16 cellular contexts compared by ENCODE assay signal in the genomic region with DNA sequence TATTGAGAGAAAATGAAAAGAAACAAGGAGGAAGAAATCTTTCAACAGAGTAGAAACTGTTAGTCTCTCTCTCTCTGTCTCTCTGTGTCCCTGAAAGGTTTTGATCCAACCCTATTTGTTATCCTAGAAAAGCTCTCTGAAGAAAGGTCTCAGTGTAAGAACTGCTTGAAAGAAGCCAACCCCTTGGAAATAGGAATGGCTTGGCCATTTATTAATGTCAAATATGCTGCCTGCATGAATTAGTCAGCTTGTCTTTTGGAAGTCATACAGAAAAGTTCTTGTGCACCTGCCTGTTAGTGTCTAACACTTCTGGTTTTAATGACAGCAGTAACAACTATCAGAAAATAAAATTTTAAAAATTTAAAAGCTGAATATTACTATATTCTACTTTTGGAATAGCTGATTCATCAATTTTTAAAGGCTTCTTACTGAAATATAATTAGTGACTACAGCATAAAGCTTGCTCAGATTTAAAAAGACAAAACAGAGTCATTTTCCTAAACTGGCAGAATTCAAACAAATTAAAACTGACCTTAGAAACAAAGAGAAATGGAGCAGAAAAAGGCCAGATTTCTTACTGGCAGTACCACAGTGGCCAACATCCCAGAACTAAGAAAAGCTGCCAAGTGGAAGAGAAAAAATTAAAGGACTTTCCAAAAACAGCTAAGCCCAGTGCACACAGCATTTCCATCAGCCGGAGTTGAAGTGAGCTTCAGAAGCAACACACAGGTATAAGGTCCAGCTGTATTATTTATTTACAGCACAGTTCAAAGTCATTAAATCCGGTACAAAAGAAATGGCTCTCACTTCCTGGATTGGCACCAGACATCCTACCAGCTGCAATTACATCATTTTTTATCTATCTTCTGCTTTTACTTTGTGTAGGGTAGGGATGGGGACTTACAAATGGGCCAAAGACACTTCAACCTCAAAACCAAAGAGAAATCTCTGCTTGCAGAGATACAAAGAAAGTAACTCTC.
DNase-seq lines count a peak whose midpoint lies in the region; FAIRE-seq and TF ChIP-seq lines count a peak whose summit lies in the region.
"Had no signal": no experiment of that assay in that cellular context is flagged by ENCODE, and none has a peak within 500 bp of the region (broad histone marks: within the 10 kb centered on the region; RNA-seq: fewer than 3 reads in every experiment).

No MANE protein-coding gene starts in this region.

- no peaks in the 10 kb centered on the region for H3K9me3 ChIP-seq in mammary epithelial cell (replicated peaks; ENCODE audit: insufficient read depth, low read length)
- no peaks in the 10 kb centered on the region for H3K9me3 ChIP-seq in tibial artery
- H3K9me3 ChIP-seq: MG63, tibial nerve had no signal

- FAIRE-seq in frontal cortex (lab: Jason Lieb, UNC): peak; percentile 15
- FAIRE-seq: D721Med had no signal

- H3K4me1 ChIP-seq in mammary epithelial cell (ENCODE audit: insufficient read depth, low read length) (peaks cover 4% of the 10 kb centered on the region), tibial artery (peaks cover 0 to 27% (median 8%) of the 10 kb centered on the region in 4 donors)

- peak overlapping the region; percentile 4 for H3K27ac Mint-ChIP-seq in MCF 10A (ENCODE audit: low read depth, unreplicated experiment)
- H3K27ac Mint-ChIP-seq: WTC11 had no signal

- H3K4me1 Mint-ChIP-seq in MCF 10A (ENCODE audit: insufficient read depth, unreplicated experiment): peaks cover 3% of the 10 kb centered on the region
- H3K4me1 Mint-ChIP-seq: central memory CD8-positive, alpha-beta T cell; WTC11 had no signal

- CTCF ChIA-PET in MCF 10A (lab: Yijun Ruan, JAX): interaction anchor here (0.7 kb wide), 2 partner anchors 414 to 997 kb away, joined by 3 read pairs; no protein-coding TSS in a partner anchor
- CTCF ChIA-PET in mammary epithelial cell (lab: Charles Lee; ENCODE audit: low non-redundant PET): no interaction called here

- no TSS peak for BruUV-seq in MCF 10A (replicated peaks; lab: Mats Ljungman, UMichigan)
- no TSS peak for BruUV-seq in mammary epithelial cell (replicated peaks; lab: Mats Ljungman, UMichigan)

- no peaks in the 10 kb centered on the region for H4K20me1 ChIP-seq in mammary epithelial cell (ENCODE audit: insufficient read depth, low read length)

- WGBS in mammary epithelial cell (ENCODE audit: low coverage, missing lambda C conversion rate): 68% methylated on average over 2 of the region's 2 CpGs

- H3K36me3 ChIP-seq in mammary epithelial cell (ENCODE audit: insufficient read depth, low read length) (no peaks in the 10 kb centered on the region), tibial artery (no peaks in the 10 kb centered on the region)
- H3K36me3 ChIP-seq: MG63 had no signal

- no peaks in the 10 kb centered on the region for H3K27me3 ChIP-seq in mammary epithelial cell (ENCODE audit: insufficient read depth, low read length)
- no peaks in the 10 kb centered on the region for H3K27me3 ChIP-seq in tibial artery
- H3K27me3 ChIP-seq: MG63, tibial nerve had no signal

- H3K9me3 Mint-ChIP-seq in MCF 10A (ENCODE audit: unreplicated experiment): no peaks in the 10 kb centered on the region
- H3K9me3 Mint-ChIP-seq: central memory CD8-positive, alpha-beta T cell; WTC11 had no signal

- DNase-seq in MCF 10A (ENCODE audit: unreplicated experiment): no peak
- DNase-seq in mammary epithelial cell: no peak
- peak; percentile 12 to 36 for DNase-seq in NOMO-1 (lab: John Stamatoyannopoulos, UW; ENCODE audit: unreplicated experiment in 2 of 2)
- DNase-seq in frontal cortex (ENCODE audit: low spot score in 2 of 2): no peak
- no peak for DNase-seq in tibial artery
- DNase-seq in SIG-M5 (lab: John Stamatoyannopoulos, UW): no peak
- no peak for DNase-seq in GOT3 (lab: John Stamatoyannopoulos, UW)
- DNase-seq in A172 (ENCODE audit: low spot score): no peak
- DNase-seq: ACHN; activated naive CD4-positive, alpha-beta T cell treated with anti-CD3 and anti-CD28 coated beads, Interleukin-2, amount 50 U/mL, for 16 hours; erythroblast; MG63 had no signal

- in situ Hi-C loops in mammary epithelial cell (cut with MboI; ENCODE audit: low sequenced_read_pairs in 2 of 2): no loop called here

- H3K4me3 Mint-ChIP-seq in MCF 10A (ENCODE audit: unreplicated experiment): no peak overlapping the region
- H3K4me3 Mint-ChIP-seq: central memory CD8-positive, alpha-beta T cell; WTC11 had no signal

- dilution Hi-C loops in mammary epithelial cell (cut with HindIII; ENCODE audit: low sequenced_read_pairs): no loop called here

- no peak overlapping the region for H3K4me3 ChIP-seq in mammary epithelial cell (replicated peaks in 1 of 3; ENCODE audit: insufficient read depth in 1 of 3, low read depth in 2 of 3, low read length in 3 of 3)
- H3K4me3 ChIP-seq in tibial artery: no peak overlapping the region
- H3K4me3 ChIP-seq: MG63, tibial nerve had no signal

- no peak overlapping the region for H2AFZ ChIP-seq in mammary epithelial cell (ENCODE audit: low read depth, low read length)

- no peaks in the 10 kb centered on the region for H3K79me2 ChIP-seq in mammary epithelial cell (ENCODE audit: insufficient read depth, low read length)

- intact Hi-C loops in MCF 10A (cut with micrococcal nuclease) (no loop called here), mammary epithelial cell (cut with micrococcal nuclease) (no loop called here), tibial artery (cut with DNase I; ENCODE audit: low total_unique reads) (no loop called here)

- H3K27ac ChIP-seq in mammary epithelial cell (ENCODE audit: insufficient read depth, low read depth, low read length) (no peak overlapping the region), tibial artery (peak overlapping the region; percentile 31 to 41)

- H3K36me3 Mint-ChIP-seq in MCF 10A (ENCODE audit: insufficient read depth, unreplicated experiment): no peaks in the 10 kb centered on the region

- POLR2A ChIA-PET in MCF 10A (lab: Yijun Ruan, JAX): interaction anchor here (1.2 kb wide), 1 partner anchor 76 kb away, joined by 3 read pairs; the partner anchor contains the start of gene PRCP

- no peak overlapping the region for H3K9ac ChIP-seq in mammary epithelial cell (ENCODE audit: insufficient read depth, low read length)

- TF ChIP-seq CTCF in MCF 10A (IDR thresholded peaks at IDR 0.05; ENCODE audit: unreplicated experiment) (no peak), mammary epithelial cell (conservative IDR thresholded peaks at IDR 0.05 in 1 of 2, IDR thresholded peaks at IDR 0.05 in 1 of 2; ENCODE audit: extremely low read depth in 1 of 2, insufficient read depth in 1 of 2, low read depth in 1 of 2, low read length in 2 of 2) (no peak), tibial artery (IDR thresholded peaks at IDR 0.05) (no peak)

- no peaks in the 10 kb centered on the region for H3K27me3 Mint-ChIP-seq in MCF 10A (ENCODE audit: insufficient read depth, unreplicated experiment)
- H3K27me3 Mint-ChIP-seq: central memory CD8-positive, alpha-beta T cell had no signal

- no peak overlapping the region for H3K4me2 ChIP-seq in mammary epithelial cell (ENCODE audit: insufficient read depth, low read depth, low read length)

Comparison
In these comparisons a context has a peak if more than half of its experiments do, and no peak if none do; other contexts are left out.
1. DNase-seq: peak in NOMO-1 (2 of 2); none in MCF 10A (single experiment), mammary epithelial cell (single experiment), frontal cortex (0 of 2), tibial artery (0 of 2), SIG-M5 (single experiment), GOT3 (single experiment) and A172 (single experiment).